ENCODE assay signal across 11 cellular contexts in the genomic region with DNA sequence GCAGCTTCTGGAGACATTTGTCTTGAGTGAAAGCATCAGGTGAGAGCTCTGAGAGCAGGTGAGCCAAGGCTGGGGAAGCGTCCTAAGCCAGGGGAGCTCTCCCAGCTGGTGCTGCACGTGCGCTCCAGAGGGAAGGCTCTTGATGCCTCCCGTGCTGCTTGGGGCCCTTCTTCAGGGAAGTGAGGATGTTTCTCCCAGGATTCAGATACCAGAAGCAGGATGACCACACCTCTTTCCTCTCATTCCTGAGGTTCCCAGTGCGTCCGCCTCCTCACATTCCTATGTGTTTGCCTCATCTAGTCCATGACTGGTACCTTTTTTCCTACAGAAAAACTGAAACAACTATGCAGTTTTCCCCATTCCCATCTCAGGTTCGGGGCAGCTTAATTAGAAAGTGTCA.
DNase-seq lines count a peak whose midpoint lies in the region; ATAC-seq and TF ChIP-seq lines count a peak whose summit lies in the region.
"Had no signal": no experiment of that assay in that cellular context is flagged by ENCODE, and none has a peak within 500 bp of the region (broad histone marks: within the 10 kb centered on the region; RNA-seq: fewer than 3 reads in every experiment).

No MANE protein-coding gene starts in this region.

- no peaks in the 10 kb centered on the region for H3K36me3 Mint-ChIP-seq in activated T-helper 2 cell treated with anti-CD3 and anti-CD28 coated beads, Interferon-gamma antibody, Interleukin-2, Interleukin-4, amounts not matched to agents 10 μg/mL and 5 μg/mL and 100 μg/mL, durations not matched to agents 14 hours and 24 hours and 36 hours (ENCODE audit: low read depth)

- H3K27me3 ChIP-seq in left lung = peaks cover 0 to 6% of the 10 kb centered on the region in 2 donors

- H3K9me3 ChIP-seq in left lung = no peaks in the 10 kb centered on the region

- H3K27me3 Mint-ChIP-seq in activated T-helper 2 cell treated with anti-CD3 and anti-CD28 coated beads, Interferon-gamma antibody, Interleukin-2, Interleukin-4, amounts not matched to agents 10 μg/mL and 5 μg/mL and 100 μg/mL, durations not matched to agents 14 hours and 24 hours and 36 hours (ENCODE audit: low read depth) = peaks cover 2% of the 10 kb centered on the region

- DNase-seq in AG09309 (ENCODE audit: low read depth) (peak; percentile 68), LHCN-M2 (ENCODE audit: low read depth) (peak; percentile 98), cardiac fibroblast (ENCODE audit: low read depth in 2 of 2) (peak; percentile 88 to 91), left lung (no peak), NCI-H2227 treated with DMSO at 0.1 percent for 48 hours (lab: John Stamatoyannopoulos, UW) (no peak), T-helper 9 cell (no peak)
- DNase-seq in activated T-helper 2 cell treated with anti-CD3 and anti-CD28 coated beads, Interferon-gamma antibody, Interleukin-2, Interleukin-4, amounts not matched to agents 10 μg/mL and 5 μg/mL and 100 μg/mL, durations not matched to agents 14 hours and 24 hours and 36 hours (ENCODE audit: low spot score) = no peak
- DNase-seq in activated CD4-positive, CD25-positive, alpha-beta regulatory T cell (lab: John Stamatoyannopoulos, UW) = no peak
- DNase-seq: activated naive CD4-positive, alpha-beta T cell treated with anti-CD3 and anti-CD28 coated beads for 36 hours; KG1; stimulated activated CD4-positive, alpha-beta T cell treated with anti-CD3 and anti-CD28 coated beads, Interleukin-4, amount 100 ng/mL, for 4 hours had no signal

- H3K4me1 Mint-ChIP-seq in activated T-helper 2 cell treated with anti-CD3 and anti-CD28 coated beads, Interferon-gamma antibody, Interleukin-2, Interleukin-4, amounts not matched to agents 10 μg/mL and 5 μg/mL and 100 μg/mL, durations not matched to agents 14 hours and 24 hours and 36 hours (ENCODE audit: low read depth) = no peaks in the 10 kb centered on the region

- peak; percentile 87 for ATAC-seq in left lung

- intact Hi-C loops in left lung (cut with DNase I) = no loop called here
- intact Hi-C loops in activated T-helper 2 cell treated with anti-CD3 and anti-CD28 coated beads, Interferon-gamma antibody, Interleukin-2, Interleukin-4, amounts not matched to agents 10 μg/mL and 5 μg/mL and 100 μg/mL, durations not matched to agents 14 hours and 24 hours and 36 hours (cut with micrococcal nuclease) = no loop called here

- no peak overlapping the region for H3K27ac Mint-ChIP-seq in activated T-helper 2 cell treated with anti-CD3 and anti-CD28 coated beads, Interferon-gamma antibody, Interleukin-2, Interleukin-4, amounts not matched to agents 10 μg/mL and 5 μg/mL and 100 μg/mL, durations not matched to agents 14 hours and 24 hours and 36 hours
- H3K27ac Mint-ChIP-seq: activated naive CD4-positive, alpha-beta T cell treated with anti-CD3 and anti-CD28 coated beads for 36 hours had no signal

- no peak overlapping the region for H3K4me3 Mint-ChIP-seq in activated T-helper 2 cell treated with anti-CD3 and anti-CD28 coated beads, Interferon-gamma antibody, Interleukin-2, Interleukin-4, amounts not matched to agents 10 μg/mL and 5 μg/mL and 100 μg/mL, durations not matched to agents 14 hours and 24 hours and 36 hours (ENCODE audit: low read depth)
- H3K4me3 Mint-ChIP-seq: activated naive CD4-positive, alpha-beta T cell treated with anti-CD3 and anti-CD28 coated beads for 36 hours had no signal

- no peaks in the 10 kb centered on the region for H3K4me1 ChIP-seq in left lung

- H3K36me3 ChIP-seq in left lung = no peaks in the 10 kb centered on the region

- H3K27ac ChIP-seq in left lung = no peak overlapping the region

- no peaks in the 10 kb centered on the region for H3K9me3 Mint-ChIP-seq in activated T-helper 2 cell treated with anti-CD3 and anti-CD28 coated beads, Interferon-gamma antibody, Interleukin-2, Interleukin-4, amounts not matched to agents 10 μg/mL and 5 μg/mL and 100 μg/mL, durations not matched to agents 14 hours and 24 hours and 36 hours
- H3K9me3 Mint-ChIP-seq: activated naive CD4-positive, alpha-beta T cell treated with anti-CD3 and anti-CD28 coated beads for 36 hours had no signal

- H3K4me3 ChIP-seq in AG09309 (ENCODE audit: control insufficient read depth, low read depth, low read length) (no peak overlapping the region), cardiac fibroblast (replicated peaks in 1 of 2; ENCODE audit: low read depth in 2 of 2, low read length in 2 of 2) (no peak overlapping the region), left lung (no peak overlapping the region)

- no peak for TF ChIP-seq CTCF in AG09309 (IDR thresholded peaks at IDR 0.05; ENCODE audit: control insufficient read depth, insufficient read depth, low read depth, low read length, missing control alignments)
- TF ChIP-seq CTCF in cardiac fibroblast (IDR thresholded peaks at IDR 0.05; ENCODE audit: low read depth, low read length) = no peak
- no peak for TF ChIP-seq CTCF in left lung (IDR thresholded peaks at IDR 0.05)

Comparison
In these comparisons a context has a peak if more than half of its experiments do, and no peak if none do; other contexts are left out.
1. DNase-seq: peak in AG09309 (single experiment), LHCN-M2 (single experiment) and cardiac fibroblast (2 of 2); none in left lung (0 of 2), NCI-H2227 treated with DMSO at 0.1 percent for 48 hours (single experiment), activated T-helper 2 cell treated with anti-CD3 and anti-CD28 coated beads, Interferon-gamma antibody, Interleukin-2, Interleukin-4, amounts not matched to agents 10 μg/mL and 5 μg/mL and 100 μg/mL, durations not matched to agents 14 hours and 24 hours and 36 hours (single experiment), T-helper 9 cell (single experiment) and activated CD4-positive, CD25-positive, alpha-beta regulatory T cell (0 of 4).